ENCODE assay signal across 12 cellular contexts in genomic region chr20:62960446-62961309, GRCh38. TPM values are rescaled to one million over a fixed set of nuclear protein-coding genes. Genes with fewer than 3 reads are reported as not detected.
A peak's percentile ranks its signal among the peaks of the same experiment; 100 is the strongest.
DNase-seq lines count a peak whose midpoint lies in the region; ATAC-seq and TF ChIP-seq lines count a peak whose summit lies in the region.
"Not testable (repeated sequence)": the region's sequence is repeated elsewhere in the genome, so short reads cannot be mapped to it uniquely, and the experiment has no call there.
"Had no signal": no experiment of that assay in that cellular context is flagged by ENCODE, and none has a peak within 500 bp of the region (broad histone marks: within the 10 kb centered on the region; RNA-seq: fewer than 3 reads in every experiment).

No MANE protein-coding gene starts in this region.

- H3K27me3 Mint-ChIP-seq in GM23338 (ENCODE audit: insufficient read depth, low read depth, poor library complexity) = not testable (repeated sequence)

- H3K27me3 ChIP-seq in GM23338 (ENCODE audit: insufficient read depth) = not testable (repeated sequence)

- not testable (repeated sequence) for H3K4me3 ChIP-seq in GM23338; choroid plexus epithelial cell (ENCODE audit: low read depth, low read length)

- not testable (repeated sequence) for H3K4me1 Mint-ChIP-seq in GM23338

- ATAC-seq in GM23338 = peak; percentile 52

- not testable (repeated sequence) for H3K4me1 ChIP-seq in GM23338 (ENCODE audit: insufficient read depth)

- H3K9me2 ChIP-seq in GM23338 (ENCODE audit: insufficient read depth) = not testable (repeated sequence)

- DNase-seq in GM23338 (ENCODE audit: low spot score) = not testable (repeated sequence)
- DNase-seq in NCI-H1436 treated with DMSO at 0.1 percent for 48 hours (lab: John Stamatoyannopoulos, UW) (peak; percentile 14), NCI-H2227 (lab: John Stamatoyannopoulos, UW; ENCODE audit: unreplicated experiment) (peak; percentile 77), NCI-H82 (lab: John Stamatoyannopoulos, UW) (peak; percentile 96), SK-N-DZ (ENCODE audit: low spot score) (peak; percentile 97), choroid plexus epithelial cell (ENCODE audit: low read depth) (peak; percentile 40), left kidney (ENCODE audit: low read depth, low spot score) (peak; percentile 80)

- H4K20me1 ChIP-seq in GM23338 (replicated peaks; ENCODE audit: insufficient read depth) = not testable (repeated sequence)

- H3K36me3 ChIP-seq in GM23338 (ENCODE audit: insufficient read depth) = not testable (repeated sequence)

- H3K9me3 Mint-ChIP-seq in GM23338 = not testable (repeated sequence)

- not testable (repeated sequence) for H3K79me2 ChIP-seq in GM23338 (replicated peaks; ENCODE audit: insufficient read depth)

- H3F3A ChIP-seq in GM23338 (replicated peaks; ENCODE audit: low read depth) = not testable (repeated sequence)

- not testable (repeated sequence) for H3K27ac ChIP-seq in GM23338 (ENCODE audit: low read depth)

- not testable (repeated sequence) for H3K36me3 Mint-ChIP-seq in GM23338 (ENCODE audit: low read depth)

- H3K4me3 Mint-ChIP-seq in GM23338 = 0 out of 3 replicates have a peak overlapping the region, but pooled peaks have one; percentile 24

- peak overlapping the region; percentile 89 for H3K27ac Mint-ChIP-seq in GM23338

- not testable (repeated sequence) for H3K4me2 ChIP-seq in GM23338

- H2AFZ ChIP-seq in GM23338 = not testable (repeated sequence)

- TF ChIP-seq CTCF in GM23338 (conservative IDR thresholded peaks at IDR 0.05; ENCODE audit: low read depth in 2 of 2); choroid plexus epithelial cell (conservative IDR thresholded peaks at IDR 0.05; ENCODE audit: low read depth, low read length): not testable (repeated sequence)

RNA-seq across cellular contexts. Expression of gene SLC17A9, which starts 8.2 kb away (rescaled TPM):
- total RNA-seq in GM23338 (2014; rRNA removed; shearing (Covaris generic)) = 24.2 and 32.0 TPM in 2 replicates
- polyA plus RNA-seq in GM23338 (2016; fragmentation: Nextera tagmentation; extraction: Ambion mirVana) = 36.1 and 39.3 TPM in 2 replicates
- polyA plus RNA-seq in SK-N-DZ (2014; cell fraction: cytosol; rRNA removed) = 1.1 and 1.5 TPM in 2 replicates
- polyA plus RNA-seq in SK-N-DZ (2014; cell fraction: nucleus; rRNA removed) = 4.9 and 6.9 TPM in 2 replicates

RNA-seq across cellular contexts. Expression of gene GID8, which starts 22.7 kb away (rescaled TPM):
- total RNA-seq in GM23338 (2014; rRNA removed; shearing (Covaris generic)) = 102 and 106 TPM in 2 replicates
- 41.7 and 41.8 TPM in 2 replicates for polyA plus RNA-seq in GM23338 (2016; fragmentation: Nextera tagmentation; extraction: Ambion mirVana)
- polyA plus RNA-seq in SK-N-DZ (2014; cell fraction: cytosol; rRNA removed) = 65.3 and 72.2 TPM in 2 replicates
- 44.4 and 51.3 TPM in 2 replicates for polyA plus RNA-seq in SK-N-DZ (2014; cell fraction: nucleus; rRNA removed)

RNA-seq across cellular contexts. Expression of gene DIDO1, which starts 34.4 kb away (rescaled TPM):
- total RNA-seq in GM23338 (2014; rRNA removed; shearing (Covaris generic)) = 147 and 162 TPM in 2 replicates
- 61.5 and 72.4 TPM in 2 replicates for polyA plus RNA-seq in GM23338 (2016; fragmentation: Nextera tagmentation; extraction: Ambion mirVana)
- 66.0 and 80.4 TPM in 2 replicates for polyA plus RNA-seq in SK-N-DZ (2014; cell fraction: cytosol; rRNA removed)
- polyA plus RNA-seq in SK-N-DZ (2014; cell fraction: nucleus; rRNA removed) = 235 and 328 TPM in 2 replicates

RNA-seq across cellular contexts. Expression of gene BHLHE23, which starts 46.1 kb away (rescaled TPM):
- total RNA-seq in GM23338 (2014; rRNA removed; shearing (Covaris generic)) = 5.0 and 6.6 TPM in 2 replicates
- 0.52 TPM in 2 replicates for polyA plus RNA-seq in GM23338 (2016; fragmentation: Nextera tagmentation; extraction: Ambion mirVana)
- polyA plus RNA-seq in SK-N-DZ (2014; cell fraction: cytosol; rRNA removed) = not detected in 2 replicates
- not detected in 2 replicates for polyA plus RNA-seq in SK-N-DZ (2014; cell fraction: nucleus; rRNA removed)
- total RNA-seq: A673; CD4-positive, alpha-beta memory T cell; HT-29; T-helper 2 cell treated with Interferon-gamma antibody and Interleukin-4, amounts not matched to agents 100 ng/mL and 5 ng/mL, for 36 hours had no signal
- polyA plus RNA-seq: BJ; CD4-positive, alpha-beta memory T cell had no signal
